In genomic region chrX:130714665-130715064, GRCh38 we compare ENCODE assay signal across 1 cellular context.
TF ChIP-seq lines count a peak whose summit lies in the region.

No MANE protein-coding gene starts in this region.

TF ChIP-seq in A549, 52 proteins besides CTCF, POLR2A, EP300 and RAD21:
- TF ChIP-seq FOSL2 (IDR thresholded peaks at IDR 0.05) (no peak), FOSL2 (CRISPR knock-in tag; IDR thresholded peaks at IDR 0.05) (no peak), CBX2 (IDR thresholded peaks at IDR 0.05; ENCODE audit: borderline replicate concordance, low read depth) (no peak), HOXB13 (CRISPR knock-in tag; IDR thresholded peaks at IDR 0.05; ENCODE audit: low read depth) (no peak), SMC3 (IDR thresholded peaks at IDR 0.05) (no peak), ZC3H11A (IDR thresholded peaks at IDR 0.05) (no peak), BCL3 (IDR thresholded peaks at IDR 0.05) (no peak), JUNB (IDR thresholded peaks at IDR 0.05) (no peak), MAX (IDR thresholded peaks at IDR 0.05) (no peak), NR3C1 (IDR thresholded peaks at IDR 0.05) (no peak)
TF ChIP-seq in A549: peak in this region for 0.
